13 cellular contexts compared by ENCODE assay signal in genomic region chr14:103545915-103546650, GRCh38. TPM values are rescaled to one million over a fixed set of nuclear protein-coding genes. Genes with fewer than 3 reads are reported as not detected.
A peak's percentile ranks its signal among the peaks of the same experiment; 100 is the strongest.
DNase-seq lines count a peak whose midpoint lies in the region; ATAC-seq and TF ChIP-seq lines count a peak whose summit lies in the region.
"Had no signal": no experiment of that assay in that cellular context is flagged by ENCODE, and none has a peak within 500 bp of the region (broad histone marks: within the 10 kb centered on the region; RNA-seq: fewer than 3 reads in every experiment).

No MANE protein-coding gene starts in this region.

- peaks cover 4 to 33% of the 10 kb centered on the region in 2 experiments; a peak in 3 of 4 replicates for H3K4me1 ChIP-seq in SK-N-SH (ENCODE audit: control insufficient read depth in 1 of 2, insufficient read depth in 2 of 2, low read depth in 1 of 2, low read length in 1 of 2)
- peaks cover 42% of the 10 kb centered on the region for H3K4me1 ChIP-seq in mucosa of descending colon (ENCODE audit: low read depth)
- peaks cover 27 to 98% (median 70%) of the 10 kb centered on the region in 4 donors for H3K4me1 ChIP-seq in tibial nerve
- peaks cover 41 to 48% of the 10 kb centered on the region in 2 donors for H3K4me1 ChIP-seq in breast epithelium
- H3K4me1 ChIP-seq: foreskin keratinocyte had no signal

- TF ChIP-seq POLR2A in tibial nerve (IDR thresholded peaks at IDR 0.05) (no peak), breast epithelium (IDR thresholded peaks at IDR 0.05) (no peak)

- 62% methylated on average over 7 of the region's 27 CpGs for WGBS in SK-N-SH (ENCODE audit: low lambda C conversion rate)
- WGBS in tibial nerve, 2 donors: 60 to 62% methylated on average over 19 to 20 of the region's 27 CpGs

- peaks cover 3% of the 10 kb centered on the region for H3F3A ChIP-seq in SK-N-SH (replicated peaks; ENCODE audit: insufficient read depth)

- DNase-seq in SK-N-SH: peak; percentile 31
- no peak for DNase-seq in caudate nucleus (lab: John Stamatoyannopoulos, UW)
- peak in 2 of 3 donors; percentile 29 to 50 for DNase-seq in mucosa of descending colon
- DNase-seq in tibial nerve (ENCODE audit: low spot score in 2 of 2): no peak
- DNase-seq in NCI-H446 (lab: John Stamatoyannopoulos, UW): no peak
- no peak for DNase-seq in breast epithelium (ENCODE audit: low spot score in 2 of 2)
- DNase-seq in globus pallidus (ENCODE audit: low spot score): no peak

- ATAC-seq in SK-N-SH treated with all-trans-retinoic acid at 6 μM for 48 hours (no peak), mucosa of descending colon (no peak)

- no peak overlapping the region for H2AFZ ChIP-seq in SK-N-SH (ENCODE audit: low read depth)

- H3K27ac ChIP-seq in SK-N-SH (ENCODE audit: low read depth in 2 of 2, low read length in 1 of 2): no peak overlapping the region
- H3K27ac ChIP-seq in caudate nucleus (ENCODE audit: low read depth, low read length): peak overlapping the region; percentile 44
- H3K27ac ChIP-seq in tibial nerve: peak overlapping the region; percentile 21 to 94 (median 86)
- H3K27ac ChIP-seq in breast epithelium: no peak overlapping the region
- H3K27ac ChIP-seq: A549, ascending aorta, C4-2B, colonic mucosa, foreskin keratinocyte had no signal

- CTCF ChIA-PET in SK-N-SH (lab: Yijun Ruan, JAX): interaction anchor here (0.6 to 11.6 kb wide), 14 partner anchors 9 to 155 kb away, joined by 4 to 194 read pairs (median 12); partner anchors contain the start of genes BAG5, CKB and TRMT61A

- no peak for TF ChIP-seq RAD21 in SK-N-SH (IDR thresholded peaks at IDR 0.05; ENCODE audit: low read length)

- H3K9me3 ChIP-seq in SK-N-SH: no peaks in the 10 kb centered on the region
- H3K9me3 ChIP-seq in mucosa of descending colon: no peaks in the 10 kb centered on the region
- no peaks in the 10 kb centered on the region for H3K9me3 ChIP-seq in tibial nerve
- no peaks in the 10 kb centered on the region for H3K9me3 ChIP-seq in breast epithelium
- H3K9me3 ChIP-seq: A549, ascending aorta, colonic mucosa had no signal

- TF ChIP-seq CTCF in SK-N-SH (IDR thresholded peaks at IDR 0.05): no peak
- no peak for TF ChIP-seq CTCF in mucosa of descending colon (IDR thresholded peaks at IDR 0.05)
- no peak for TF ChIP-seq CTCF in tibial nerve (IDR thresholded peaks at IDR 0.05)
- no peak for TF ChIP-seq CTCF in breast epithelium (IDR thresholded peaks at IDR 0.05)

- H3K27me3 ChIP-seq in SK-N-SH (ENCODE audit: insufficient read depth) (no peaks in the 10 kb centered on the region), tibial nerve (no peaks in the 10 kb centered on the region), breast epithelium (no peaks in the 10 kb centered on the region)
- H3K27me3 ChIP-seq: ascending aorta, colonic mucosa had no signal

- H3K4me3 ChIP-seq in SK-N-SH (ENCODE audit: low read depth in 2 of 2, low read length in 1 of 2) (no peak overlapping the region; a peak in 1 of 4 replicates), mucosa of descending colon (no peak overlapping the region), tibial nerve (no peak overlapping the region), breast epithelium (no peak overlapping the region)
- H3K4me3 ChIP-seq: A549, ascending aorta, colonic mucosa had no signal

- TF ChIP-seq EP300 in SK-N-SH (IDR thresholded peaks at IDR 0.05; ENCODE audit: borderline replicate concordance in 1 of 2, low read depth in 1 of 2, low read length in 1 of 2): no peak
- TF ChIP-seq EP300 in tibial nerve (IDR thresholded peaks at IDR 0.05): no peak

- no peaks in the 10 kb centered on the region for H3K9me2 ChIP-seq in SK-N-SH

- H3K9ac ChIP-seq in SK-N-SH: no peak overlapping the region

- intact Hi-C loops in mucosa of descending colon (cut with DNase I, micrococcal nuclease): loop anchor here in 1 of 2 donors (5.0 kb wide), 1 partner anchor 44 kb away; no protein-coding TSS in a partner anchor
- intact Hi-C loops in breast epithelium (cut with DNase I; ENCODE audit: low total_unique reads): no loop called here

- H3K36me3 ChIP-seq in SK-N-SH (replicated peaks in 1 of 2; ENCODE audit: control insufficient read depth in 1 of 2, insufficient read depth in 2 of 2, low read length in 1 of 2) (no peaks in the 10 kb centered on the region), mucosa of descending colon (ENCODE audit: low read depth) (no peaks in the 10 kb centered on the region), tibial nerve (no peaks in the 10 kb centered on the region), breast epithelium (no peaks in the 10 kb centered on the region)
- H3K36me3 ChIP-seq: ascending aorta, colonic mucosa had no signal

- peaks cover 17% of the 10 kb centered on the region for H4K20me1 ChIP-seq in SK-N-SH (ENCODE audit: insufficient read depth)

- peaks cover 15% of the 10 kb centered on the region for H3K79me2 ChIP-seq in SK-N-SH (ENCODE audit: insufficient read depth)

- no peak overlapping the region for H3K4me2 ChIP-seq in SK-N-SH
- H3K4me2 ChIP-seq: A549 had no signal

- POLR2A ChIA-PET in SK-N-SH (lab: Yijun Ruan, JAX): no interaction called here

TF ChIP-seq in SK-N-SH, 30 proteins besides CTCF, POLR2A, EP300 and RAD21 (continues in another document):
- TF ChIP-seq USF1 (IDR thresholded peaks at IDR 0.05; ENCODE audit: borderline replicate concordance, low read depth) (no peak), RCOR1 (IDR thresholded peaks at IDR 0.05; ENCODE audit: low read length) (no peak), CHD2 (IDR thresholded peaks at IDR 0.05; ENCODE audit: low read length, partially characterized antibody) (no peak), FOSL2 (IDR thresholded peaks at IDR 0.05; ENCODE audit: borderline replicate concordance, low read depth) (no peak), PBX3 (IDR thresholded peaks at IDR 0.05) (no peak)

TF ChIP-seq in SK-N-SH treated with all-trans-retinoic acid at 6 μM for 48 hours, 23 proteins besides CTCF, POLR2A, EP300 and RAD21:
- TF ChIP-seq CSRNP3 (CRISPR knock-in tag; IDR thresholded peaks at IDR 0.05) (no peak), TSHZ2 (CRISPR knock-in tag; IDR thresholded peaks at IDR 0.05) (no peak), ZC3H10 (CRISPR knock-in tag; IDR thresholded peaks at IDR 0.05) (no peak), OSR1 (CRISPR knock-in tag; IDR thresholded peaks at IDR 0.05) (no peak)
TF ChIP-seq in SK-N-SH treated with all-trans-retinoic acid at 6 μM for 48 hours: peak in this region for 0.

RNA-seq across cellular contexts. Expression of gene BAG5, which starts 16.4 kb away (rescaled TPM):
- 5.2 and 5.9 TPM in 2 replicates for polyA plus RNA-seq in SK-N-SH (2012; rRNA removed)
- 7.9 and 8.3 TPM in 2 replicates for polyA plus RNA-seq in SK-N-SH (2012; cell fraction: cytosol; rRNA removed)
- 3.4 and 5.4 TPM in 2 replicates for polyA plus RNA-seq in SK-N-SH (2012; cell fraction: nucleus; rRNA removed)
- 10 to 100 TPM; 26.1 to 29.9 (median 28.0) TPM for total RNA-seq in mucosa of descending colon
- 10 to 100 TPM; 26.1 to 36.5 (median 31.7) TPM for total RNA-seq in tibial nerve
- 10 to 100 TPM; 29.5 to 45.4 (median 38.5) TPM for total RNA-seq in breast epithelium

RNA-seq across cellular contexts. Expression of gene COA8, which starts 16.7 kb away (rescaled TPM):
- polyA plus RNA-seq in SK-N-SH (2012; rRNA removed): 25.2 and 25.4 TPM in 2 replicates
- 29.8 and 31.6 TPM in 2 replicates for polyA plus RNA-seq in SK-N-SH (2012; cell fraction: cytosol; rRNA removed)
- 4.9 and 8.9 TPM in 2 replicates for polyA plus RNA-seq in SK-N-SH (2012; cell fraction: nucleus; rRNA removed)
- total RNA-seq in mucosa of descending colon (10 to 100 TPM; 29.3 to 47.3 (median 36.5) TPM), tibial nerve (10 to 100 TPM in 3 of 4 donors, 1 to 10 TPM in 1; 7.2 to 31.6 (median 12.3) TPM), breast epithelium (10 to 100 TPM; 26.5 to 41.9 (median 27.2) TPM)

RNA-seq across cellular contexts. Expression of gene TRMT61A, which starts 17.1 kb away (rescaled TPM):
- polyA plus RNA-seq in SK-N-SH (2012; rRNA removed): 15.8 and 18.1 TPM in 2 replicates
- polyA plus RNA-seq in SK-N-SH (2012; cell fraction: cytosol; rRNA removed): 6.9 and 12.1 TPM in 2 replicates
- 32.9 and 37.6 TPM in 2 replicates for polyA plus RNA-seq in SK-N-SH (2012; cell fraction: nucleus; rRNA removed)
- total RNA-seq in mucosa of descending colon (10 to 100 TPM; 10.2 to 23.7 (median 10.5) TPM), tibial nerve (10 to 100 TPM; 17.9 to 32.4 (median 22.4) TPM), breast epithelium (10 to 100 TPM; 10.7 to 17.7 (median 11.3) TPM)

RNA-seq across cellular contexts. Expression of gene CKB, which starts 23.5 kb away (rescaled TPM):
- 47.6 and 53.0 TPM in 2 replicates for polyA plus RNA-seq in SK-N-SH (2012; rRNA removed)
- polyA plus RNA-seq in SK-N-SH (2012; cell fraction: cytosol; rRNA removed): 24.1 and 41.5 TPM in 2 replicates
- 111 and 208 TPM in 2 replicates for polyA plus RNA-seq in SK-N-SH (2012; cell fraction: nucleus; rRNA removed)
- total RNA-seq in mucosa of descending colon (1,000 to 10,000 TPM; 1,316 to 3,346 (median 2,079) TPM), tibial nerve (100 to 1,000 TPM in 3 of 4 donors, 10 to 100 TPM in 1; 75.6 to 249 (median 141) TPM), breast epithelium (100 to 1,000 TPM in 1 of 3 donors, 10 to 100 TPM in 2; 61.6 to 305 (median 83.2) TPM)

Comparison
In these comparisons a context has a peak if more than half of its experiments do, and no peak if none do; other contexts are left out.
1. DNase-seq: peak in SK-N-SH (single experiment) and mucosa of descending colon (2 of 3); none in caudate nucleus (0 of 61), tibial nerve (0 of 2), NCI-H446 (0 of 2), breast epithelium (0 of 2) and globus pallidus (single experiment).
2. H3K27ac ChIP-seq: peak in caudate nucleus (single experiment) and tibial nerve (4 of 4); none in SK-N-SH (0 of 2) and breast epithelium (0 of 2).